In the genomic region with DNA sequence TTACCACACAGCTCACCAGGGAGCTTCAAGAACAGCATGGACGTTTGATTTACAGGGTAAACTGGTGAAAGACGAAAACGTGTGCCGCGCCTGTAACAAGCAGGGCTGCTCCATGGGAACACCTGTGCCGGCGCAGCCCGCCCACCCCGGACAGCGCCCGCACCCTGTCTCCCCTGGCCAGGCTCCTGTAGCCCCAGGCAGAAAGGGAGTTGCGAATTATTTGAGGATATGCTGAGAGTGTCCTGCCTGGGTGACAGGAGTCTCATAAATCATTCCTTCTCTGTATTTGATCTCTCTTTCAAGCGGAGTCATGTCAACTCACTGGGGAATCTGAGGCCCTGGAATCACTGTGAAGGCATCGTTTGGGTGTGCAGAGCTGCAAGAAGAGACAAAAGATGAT, we compare ENCODE assay signal across 20 cellular contexts.
"Had no signal": no experiment of that assay in that cellular context is flagged by ENCODE, and none has a peak within 500 bp of the region (broad histone marks: within the 10 kb centered on the region; RNA-seq: fewer than 3 reads in every experiment).

No MANE protein-coding gene starts in this region.

- H3K4me3 ChIP-seq: dorsolateral prefrontal cortex, gastrocnemius medialis, heart right ventricle, mucosa of descending colon, psoas muscle, skin epidermis, testis, tibial nerve had no signal

- H3K27me3 ChIP-seq: dorsolateral prefrontal cortex, gastrocnemius medialis, neutrophil, testis, tibial nerve had no signal

- H3K27ac ChIP-seq: gastrocnemius medialis, heart right ventricle, neutrophil, psoas muscle, skin epidermis, testis, tibial nerve had no signal

- H3K4me1 ChIP-seq: gastrocnemius medialis, heart right ventricle, psoas muscle, testis, tibial nerve had no signal

- ATAC-seq: gastrocnemius medialis; heart right ventricle; left lobe of liver; mucosa of descending colon; naive thymus-derived CD8-positive, alpha-beta T cell; psoas muscle; sciatic nerve; stimulated activated naive B cell treated with anti-CD40 and anti-IgM and Interleukin-4, amounts not matched to agents 10 μg/mL and 1 μg/mL and 100 μg/mL, for 72 hours; stimulated activated naive CD8-positive, alpha-beta T cell treated with anti-CD3 and anti-CD28 coated beads, Interleukin-15, amount 100 ng/mL, for 72 hours had no signal

- H3K36me3 ChIP-seq: gastrocnemius medialis, heart right ventricle, neutrophil, tibial nerve had no signal

- H3K9me3 ChIP-seq: gastrocnemius medialis, heart right ventricle, neutrophil, psoas muscle, testis, tibial nerve had no signal

- DNase-seq: cortex of kidney; dorsolateral prefrontal cortex; effector CD8-positive, alpha-beta T cell; gastrocnemius medialis; heart right ventricle; hypothalamus; kidney glomerular epithelial cell; mucosa of descending colon; naive thymus-derived CD8-positive, alpha-beta T cell; psoas muscle; stimulated activated CD4-positive, alpha-beta T cell treated with anti-CD3 and anti-CD28 coated beads, Interleukin-2, amount 100 ng/mL, for 24 hours; stimulated activated CD4-positive, alpha-beta T cell treated with anti-CD3 and anti-CD28 coated beads, Interleukin-4, amount 100 ng/mL, for 4 hours; stimulated activated naive B cell treated with anti-CD40 and anti-IgM and Interleukin-4, amounts not matched to agents 10 μg/mL and 1 μg/mL and 100 μg/mL, for 72 hours; stimulated activated naive CD8-positive, alpha-beta T cell treated with anti-CD3 and anti-CD28 coated beads, Interleukin-15, amount 100 ng/mL, for 72 hours; testis had no signal
